In genomic region chrX:7119927-7120577, GRCh38 we compare ENCODE assay signal across 18 cellular contexts. TPM values are rescaled to one million over a fixed set of nuclear protein-coding genes. Genes with fewer than 3 reads are reported as not detected.
DNase-seq lines count a peak whose midpoint lies in the region; ATAC-seq, FAIRE-seq and TF ChIP-seq lines count a peak whose summit lies in the region.
"Had no signal": no experiment of that assay in that cellular context is flagged by ENCODE, and none has a peak within 500 bp of the region (broad histone marks: within the 10 kb centered on the region; RNA-seq: fewer than 3 reads in every experiment).

No MANE protein-coding gene starts in this region.

- no peak for DNase-seq in D721Med (ENCODE audit: insufficient read length, low spot score)
- no peak for DNase-seq in progenitor cell of endocrine pancreas (ENCODE audit: low spot score, unreplicated experiment)
- no peak for DNase-seq in anterior cingulate cortex (lab: John Stamatoyannopoulos, UW)
- no peak for DNase-seq in activated CD4-positive, alpha-beta T cell treated with anti-CD3 and anti-CD28 coated beads for 36 hours
- DNase-seq in NCI-H187 treated with DMSO at 0.1 percent for 48 hours (lab: John Stamatoyannopoulos, UW) = no peak
- DNase-seq: activated naive CD4-positive, alpha-beta T cell treated with anti-CD3 and anti-CD28 coated beads, Interleukin-2, amount 10 ng/mL, durations not matched to agents 7 days and 5 days; CD8-positive, alpha-beta T cell; glutamatergic neuron; kidney; NCI-H2171; stimulated activated CD4-positive, alpha-beta T cell treated with anti-CD3 and anti-CD28 coated beads, Interleukin-4, amount 100 ng/mL, for 24 hours; WERI-Rb-1 had no signal

- peaks cover 8% of the 10 kb centered on the region for H3K9me3 Mint-ChIP-seq in progenitor cell of endocrine pancreas (ENCODE audit: low read depth)
- H3K9me3 Mint-ChIP-seq in activated CD4-positive, alpha-beta T cell treated with anti-CD3 and anti-CD28 coated beads for 36 hours (ENCODE audit: low read depth) = no peaks in the 10 kb centered on the region
- H3K9me3 Mint-ChIP-seq: activated naive CD4-positive, alpha-beta T cell treated with anti-CD3 and anti-CD28 coated beads, Interleukin-2, amount 10 ng/mL, durations not matched to agents 7 days and 5 days; CD8-positive, alpha-beta T cell; central memory CD8-positive, alpha-beta T cell had no signal

- H3K27me3 Mint-ChIP-seq in progenitor cell of endocrine pancreas = no peaks in the 10 kb centered on the region
- no peaks in the 10 kb centered on the region for H3K27me3 Mint-ChIP-seq in activated CD4-positive, alpha-beta T cell treated with anti-CD3 and anti-CD28 coated beads for 36 hours
- H3K27me3 Mint-ChIP-seq: activated naive CD4-positive, alpha-beta T cell treated with anti-CD3 and anti-CD28 coated beads, Interleukin-2, amount 10 ng/mL, durations not matched to agents 7 days and 5 days; central memory CD8-positive, alpha-beta T cell had no signal

- H3K9ac ChIP-seq in KMS-11 (no peak overlapping the region), duodenal mucosa (ENCODE audit: low read depth in 1 of 2, low read length in 2 of 2) (no peak overlapping the region)

- H3K36me3 Mint-ChIP-seq in progenitor cell of endocrine pancreas (ENCODE audit: insufficient read depth) = peaks cover 14% of the 10 kb centered on the region
- peaks cover 10% of the 10 kb centered on the region for H3K36me3 Mint-ChIP-seq in activated CD4-positive, alpha-beta T cell treated with anti-CD3 and anti-CD28 coated beads for 36 hours (ENCODE audit: low read depth)

- peak overlapping the region; percentile 15; the same call in 1 of the 2 replicates for H3K4me2 ChIP-seq in KMS-11

- intact Hi-C loops in activated CD4-positive, alpha-beta T cell treated with anti-CD3 and anti-CD28 coated beads for 36 hours (cut with DNase I, micrococcal nuclease) = no loop called here

- H3K36me3 ChIP-seq in KMS-11 (ENCODE audit: insufficient read depth) = no peaks in the 10 kb centered on the region
- H3K36me3 ChIP-seq in duodenal mucosa (ENCODE audit: control insufficient read depth in 1 of 2, insufficient read depth in 2 of 2, low read length in 2 of 2) = no peaks in the 10 kb centered on the region
- H3K36me3 ChIP-seq: HAP-1 had no signal

- H4K20me1 ChIP-seq in KMS-11 (ENCODE audit: insufficient read depth) = no peaks in the 10 kb centered on the region

- no peak overlapping the region for H2AFZ ChIP-seq in KMS-11 (ENCODE audit: low read depth)

- H3K27me3 ChIP-seq in KMS-11 (ENCODE audit: insufficient read depth, low read depth) = no peaks in the 10 kb centered on the region
- H3K27me3 ChIP-seq in duodenal mucosa (ENCODE audit: control insufficient read depth in 1 of 2, insufficient read depth in 2 of 2, low read length in 2 of 2) = no peaks in the 10 kb centered on the region
- H3K27me3 ChIP-seq: vagina had no signal

- POLR2A ChIA-PET in activated CD4-positive, alpha-beta T cell treated with anti-CD3 and anti-CD28 coated beads for 36 hours (lab: Charles Lee) = no interaction called here

- CTCF ChIA-PET in activated CD4-positive, alpha-beta T cell treated with anti-CD3 and anti-CD28 coated beads for 36 hours (lab: Charles Lee) = no interaction called here

- TF ChIP-seq CTCF in D721Med (IDR thresholded peaks at IDR 0.05; ENCODE audit: insufficient read depth, missing control alignments) (no peak), KMS-11 (conservative IDR thresholded peaks at IDR 0.05; ENCODE audit: low read depth, low read length) (no peak), progenitor cell of endocrine pancreas (IDR thresholded peaks at IDR 0.05; ENCODE audit: unreplicated experiment) (no peak)

- H3K27ac Mint-ChIP-seq in progenitor cell of endocrine pancreas = peak overlapping the region; percentile 76
- no peak overlapping the region for H3K27ac Mint-ChIP-seq in activated CD4-positive, alpha-beta T cell treated with anti-CD3 and anti-CD28 coated beads for 36 hours
- H3K27ac Mint-ChIP-seq: activated naive CD4-positive, alpha-beta T cell treated with anti-CD3 and anti-CD28 coated beads, Interleukin-2, amount 10 ng/mL, durations not matched to agents 7 days and 5 days; CD8-positive, alpha-beta T cell had no signal

- peak; percentile 61 for FAIRE-seq in D721Med (lab: Jason Lieb, UNC)
- FAIRE-seq: kidney had no signal

- H3K9me3 ChIP-seq in duodenal mucosa (ENCODE audit: control insufficient read depth in 1 of 2, low read length in 2 of 2) = no peaks in the 10 kb centered on the region
- H3K9me3 ChIP-seq: HAP-1, vagina had no signal

- H3K4me3 ChIP-seq in KMS-11 (IDR thresholded peaks at IDR 0.05; ENCODE audit: insufficient read depth, low read depth, low read length) = no peak overlapping the region
- peak overlapping the region in 1 of 2 donors; percentile 40 for H3K4me3 ChIP-seq in duodenal mucosa (ENCODE audit: low read depth in 1 of 2, low read length in 2 of 2)
- H3K4me3 ChIP-seq: HAP-1, vagina had no signal

- peaks cover 5% of the 10 kb centered on the region; the same call in 1 of the 2 replicates for H3K79me2 ChIP-seq in KMS-11 (ENCODE audit: insufficient read depth, low read depth)

- peaks cover 32% of the 10 kb centered on the region for H3K4me1 Mint-ChIP-seq in progenitor cell of endocrine pancreas (ENCODE audit: low read depth)
- H3K4me1 Mint-ChIP-seq in activated CD4-positive, alpha-beta T cell treated with anti-CD3 and anti-CD28 coated beads for 36 hours = no peaks in the 10 kb centered on the region

- H3K4me1 ChIP-seq in KMS-11 (ENCODE audit: low read depth, poor library complexity, severe bottlenecking) = peaks cover 41% of the 10 kb centered on the region
- peaks cover 7 to 13% of the 10 kb centered on the region in 2 donors for H3K4me1 ChIP-seq in duodenal mucosa (ENCODE audit: control insufficient read depth in 1 of 2, insufficient read depth in 2 of 2, low read length in 2 of 2)

- H3K4me3 Mint-ChIP-seq in progenitor cell of endocrine pancreas (ENCODE audit: low read depth) = no peak overlapping the region
- H3K4me3 Mint-ChIP-seq in activated CD4-positive, alpha-beta T cell treated with anti-CD3 and anti-CD28 coated beads for 36 hours = no peak overlapping the region
- H3K4me3 Mint-ChIP-seq: activated naive CD4-positive, alpha-beta T cell treated with anti-CD3 and anti-CD28 coated beads, Interleukin-2, amount 10 ng/mL, durations not matched to agents 7 days and 5 days; CD8-positive, alpha-beta T cell; central memory CD8-positive, alpha-beta T cell had no signal

- no peak overlapping the region for H3K27ac ChIP-seq in KMS-11
- peak overlapping the region; percentile 32 for H3K27ac ChIP-seq in duodenal mucosa (ENCODE audit: low read depth, low read length)
- H3K27ac ChIP-seq: HL-60, vagina, WERI-Rb-1 had no signal

- no peak for ATAC-seq in activated CD4-positive, alpha-beta T cell treated with anti-CD3 and anti-CD28 coated beads for 36 hours
- ATAC-seq: CD8-positive, alpha-beta T cell had no signal

RNA-seq across cellular contexts. Expression of gene STS, which starts 27.5 kb away (rescaled TPM):
- total RNA-seq in progenitor cell of endocrine pancreas = 7.6 and 7.8 TPM in 2 replicates
- under 1 TPM; 0.50 to 0.70 TPM for total RNA-seq in activated CD4-positive, alpha-beta T cell treated with anti-CD3 and anti-CD28 coated beads for 36 hours

RNA-seq across cellular contexts. Expression of gene PUDP, which starts 27.9 kb away (rescaled TPM):
- total RNA-seq in progenitor cell of endocrine pancreas = 53.6 and 59.9 TPM in 2 replicates
- 10 to 100 TPM; 15.3 to 18.1 TPM for total RNA-seq in activated CD4-positive, alpha-beta T cell treated with anti-CD3 and anti-CD28 coated beads for 36 hours
